8 cellular contexts compared by ENCODE assay signal in the genomic region with DNA sequence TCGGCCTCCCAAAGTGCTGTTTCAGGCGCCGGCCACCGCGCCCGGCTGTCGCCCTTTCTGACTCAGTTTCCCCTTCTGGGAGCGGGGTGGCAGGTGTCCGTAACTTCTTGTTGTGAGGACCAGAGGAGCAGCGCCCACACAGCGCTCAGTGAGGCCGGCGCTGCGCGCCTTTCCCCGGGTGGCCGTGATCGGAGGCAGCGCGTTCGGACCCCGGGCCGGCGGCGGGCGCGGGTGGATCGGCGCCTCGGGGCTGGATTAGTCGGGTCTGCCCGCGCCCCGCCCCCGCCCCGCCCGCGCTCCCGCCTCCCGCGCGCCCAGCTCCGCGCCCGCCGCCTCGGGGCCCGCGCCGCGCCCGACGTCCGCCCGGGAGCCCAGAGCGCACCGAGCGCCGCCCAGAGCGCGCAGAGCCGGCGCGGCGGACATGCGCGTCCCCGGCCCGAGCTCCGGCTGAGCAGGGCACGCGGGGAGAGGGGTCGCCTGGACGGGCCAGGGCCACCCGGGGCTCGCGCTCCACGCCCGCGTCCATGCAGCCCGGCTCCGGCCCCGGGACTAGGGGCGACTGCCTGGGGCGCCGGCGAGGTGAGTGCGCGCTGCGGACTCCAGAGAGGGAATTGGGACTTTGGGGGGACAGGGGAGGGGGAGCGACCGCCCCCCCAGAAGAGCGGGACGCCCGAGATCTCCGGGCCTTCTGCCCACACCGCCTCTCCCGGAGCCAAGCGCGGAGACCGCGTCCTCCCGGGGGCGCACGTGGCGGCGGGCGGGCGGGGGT. TPM values are rescaled to one million over a fixed set of nuclear protein-coding genes. Genes with fewer than 3 reads are reported as not detected.
DNase-seq lines count a peak whose midpoint lies in the region; ATAC-seq and TF ChIP-seq lines count a peak whose summit lies in the region.

No MANE protein-coding gene starts in this region.

- 3% methylated on average over 52 of the region's 109 CpGs for WGBS in smooth muscle cell (ENCODE audit: low lambda C conversion rate)

- no peak overlapping the region for H2AFZ ChIP-seq in smooth muscle cell (ENCODE audit: low read depth)

- H3K36me3 ChIP-seq in RWPE2 (ENCODE audit: low read depth), result no peaks in the 10 kb centered on the region
- H3K36me3 ChIP-seq in brain microvascular endothelial cell (replicated peaks), result no peaks in the 10 kb centered on the region
- H3K36me3 ChIP-seq in smooth muscle cell (ENCODE audit: low read depth), result no peaks in the 10 kb centered on the region

- H3K27ac ChIP-seq in RWPE2 (ENCODE audit: poor library complexity, severe bottlenecking) (peak overlapping the region; percentile 48), brain microvascular endothelial cell (no peak overlapping the region), smooth muscle cell (ENCODE audit: low read depth) (no peak overlapping the region)

- peak; percentile 26 for DNase-seq in GF-D8 (lab: John Stamatoyannopoulos, UW)
- DNase-seq in KG1 (lab: John Stamatoyannopoulos, UW), result peak; percentile 17
- no peak for DNase-seq in RWPE2 (ENCODE audit: low spot score)
- DNase-seq in brain microvascular endothelial cell, result no peak
- peak; percentile 93 for DNase-seq in iPS-NIHi7 (ENCODE audit: extremely low spot score)
- no peak for DNase-seq in smooth muscle cell (lab: John Stamatoyannopoulos, UW; ENCODE audit: unreplicated experiment)
- DNase-seq in T-helper 9 cell, result no peak

- H3K27me3 ChIP-seq in RWPE2 (ENCODE audit: insufficient read depth, poor library complexity, severe bottlenecking), result no peaks in the 10 kb centered on the region
- no peaks in the 10 kb centered on the region for H3K27me3 ChIP-seq in brain microvascular endothelial cell (replicated peaks)
- peaks cover 15% of the 10 kb centered on the region for H3K27me3 ChIP-seq in smooth muscle cell (ENCODE audit: low read depth)

- in situ Hi-C loops in brain microvascular endothelial cell (cut with HindIII; ENCODE audit: low pct_ligation_motif_present, low sequenced_read_pairs), result no loop called here

- peak overlapping the region; percentile 96 for H3K4me3 ChIP-seq in RWPE2 (ENCODE audit: severe bottlenecking)
- H3K4me3 ChIP-seq in brain microvascular endothelial cell (ENCODE audit: low read depth, low read length), result peak overlapping the region; percentile 54
- peak overlapping the region; percentile 58 for H3K4me3 ChIP-seq in smooth muscle cell

- peak overlapping the region; percentile 85 for H3K4me2 ChIP-seq in smooth muscle cell

- peaks cover 74% of the 10 kb centered on the region for H4K20me1 ChIP-seq in smooth muscle cell (ENCODE audit: low read depth)

- H3F3A ChIP-seq in smooth muscle cell (ENCODE audit: low read depth), result no peaks in the 10 kb centered on the region

- peak; percentile 49 for ATAC-seq in RWPE2 (ENCODE audit: low read depth)
- ATAC-seq in GM21360 (IDR thresholded peaks at IDR 0.05; ENCODE audit: unreplicated experiment), result no peak

- H3K4me1 ChIP-seq in RWPE2 (ENCODE audit: insufficient read depth, poor library complexity, severe bottlenecking), result no peaks in the 10 kb centered on the region
- peaks cover 4% of the 10 kb centered on the region for H3K4me1 ChIP-seq in smooth muscle cell (ENCODE audit: low read depth)

- TF ChIP-seq CTCF in RWPE2 (IDR thresholded peaks at IDR 0.05; ENCODE audit: poor library complexity, severe bottlenecking) (no peak), brain microvascular endothelial cell (IDR thresholded peaks at IDR 0.05; ENCODE audit: low read depth, low read length, missing control alignments) (no peak), smooth muscle cell (IDR thresholded peaks at IDR 0.05; ENCODE audit: borderline replicate concordance, insufficient read depth, poor library complexity, severe bottlenecking) (no peak)

- no peaks in the 10 kb centered on the region for H3K79me2 ChIP-seq in smooth muscle cell (ENCODE audit: low read depth)

- H3K9me3 ChIP-seq in RWPE2 (ENCODE audit: severe bottlenecking), result no peaks in the 10 kb centered on the region
- no peaks in the 10 kb centered on the region for H3K9me3 ChIP-seq in smooth muscle cell (replicated peaks; ENCODE audit: low read depth)

- no peak overlapping the region for H3K9ac ChIP-seq in smooth muscle cell (ENCODE audit: low read depth)

RNA-seq across cellular contexts. Expression of a gene that starts 50.5 kb away (rescaled TPM):
- total RNA-seq in smooth muscle cell, result not detected in 2 replicates
- polyA plus RNA-seq in smooth muscle cell, result not detected in 2 replicates

RNA-seq across cellular contexts. Expression of a gene that starts 58.7 kb away (rescaled TPM):
- total RNA-seq in smooth muscle cell, result not detected in 2 replicates
- polyA plus RNA-seq in smooth muscle cell, result not detected in 2 replicates

Comparison
In these comparisons a context has a peak if more than half of its experiments do, and no peak if none do; other contexts are left out.
1. DNase-seq: peak in GF-D8 (single experiment), KG1 (single experiment) and iPS-NIHi7 (single experiment); none in RWPE2 (single experiment), brain microvascular endothelial cell (single experiment), smooth muscle cell (single experiment) and T-helper 9 cell (single experiment).
2. Peak in every context shown above with its lines, with median percentiles within 50 percentile points of each other: H3K4me3 ChIP-seq.